8 cellular contexts compared by ENCODE assay signal in genomic region chr1:243255791-243256512, GRCh38. TPM values are rescaled to one million over a fixed set of nuclear protein-coding genes. Genes with fewer than 3 reads are reported as not detected.
A peak's percentile ranks its signal among the peaks of the same experiment; 100 is the strongest.
DNase-seq lines count a peak whose midpoint lies in the region; TF ChIP-seq lines count a peak whose summit lies in the region.

Gene SDCCAG8 (plus strand): TSS chr1:243256041. CDS start chr1:243256174, 133 bp downstream.

- POLR2A ChIA-PET in activated CD8-positive, alpha-beta memory T cell treated with anti-CD3 and anti-CD28 coated beads for 36 hours (lab: Charles Lee) = interaction anchor here (0.9 to 1.2 kb wide), 2 partner anchors 792 to 1065 kb away, joined by 3 to 5 read pairs; no protein-coding TSS in a partner anchor

- CTCF ChIA-PET in activated CD8-positive, alpha-beta memory T cell treated with anti-CD3 and anti-CD28 coated beads for 36 hours (lab: Charles Lee) = interaction anchor here (1.4 kb wide), 1 partner anchor 1736 kb away, joined by 3 read pairs; the partner anchor contains the start of gene FH

- peaks cover 11% of the 10 kb centered on the region for H3K4me1 ChIP-seq in effector memory CD4-positive, alpha-beta T cell (ENCODE audit: control insufficient read depth, insufficient read depth, low read length, poor library complexity, severe bottlenecking)

- no peaks in the 10 kb centered on the region for H3K27me3 ChIP-seq in effector memory CD4-positive, alpha-beta T cell (replicated peaks; ENCODE audit: control insufficient read depth, insufficient read depth, low read length, poor library complexity, severe bottlenecking)

- DNase-seq in CMK (ENCODE audit: low read depth) = peak; percentile 100
- peak; percentile 90 for DNase-seq in GM20000 (ENCODE audit: low spot score)
- DNase-seq in HT-29 (ENCODE audit: low spot score) = peak; percentile 99
- DNase-seq in NOMO-1 (lab: John Stamatoyannopoulos, UW; ENCODE audit: unreplicated experiment in 2 of 2) = peak; percentile 97 to 98
- peak; percentile 84 to 92 (median 91) for DNase-seq in effector memory CD4-positive, alpha-beta T cell
- peak; percentile 100 for DNase-seq in lung microvascular endothelial cell (ENCODE audit: low read depth in 2 of 2)
- DNase-seq in stimulated activated CD4-positive, alpha-beta T cell treated with anti-CD3 and anti-CD28 coated beads, TNF-alpha, amount 100 ng/mL, for 48 hours (ENCODE audit: low read depth in 3 of 3) = peak; percentile 84 to 94 (median 87)

- no peaks in the 10 kb centered on the region for H3K36me3 ChIP-seq in effector memory CD4-positive, alpha-beta T cell (ENCODE audit: control insufficient read depth, insufficient read depth, low read length)

- H3K27ac ChIP-seq in effector memory CD4-positive, alpha-beta T cell (ENCODE audit: insufficient read depth, low read length, poor library complexity, severe bottlenecking) = peak within 1 kb of the TSS; percentile 93

- TF ChIP-seq CTCF in GM20000 (IDR thresholded peaks at IDR 0.05; ENCODE audit: extremely low read depth, missing control alignments) = no peak

- peak within 1 kb of the TSS; percentile 80 for H3K4me3 ChIP-seq in effector memory CD4-positive, alpha-beta T cell (ENCODE audit: insufficient read depth, low read depth, low read length, poor library complexity, severe bottlenecking)

- H3K9me3 ChIP-seq in effector memory CD4-positive, alpha-beta T cell (ENCODE audit: control insufficient read depth, low read length) = no peaks in the 10 kb centered on the region

RNA-seq across cellular contexts. Expression of gene SDCCAG8, which starts in this region (rescaled TPM):
- 5.9 and 9.7 TPM in 2 replicates for total RNA-seq in HT-29 (2014; rRNA removed; shearing (Covaris generic))
- total RNA-seq in activated CD8-positive, alpha-beta memory T cell treated with anti-CD3 and anti-CD28 coated beads for 36 hours = 10 to 100 TPM; 18.6 to 19.4 TPM
- total RNA-seq in lung microvascular endothelial cell = 27.7 and 34.3 TPM in 2 replicates

Comparison
In these comparisons a context has a peak if more than half of its experiments do, and no peak if none do; other contexts are left out.
1. Peak in every context shown above with its lines: DNase-seq, H3K4me3 ChIP-seq and H3K27ac ChIP-seq.